ENCODE assay signal across 3 cellular contexts in the genomic region with DNA sequence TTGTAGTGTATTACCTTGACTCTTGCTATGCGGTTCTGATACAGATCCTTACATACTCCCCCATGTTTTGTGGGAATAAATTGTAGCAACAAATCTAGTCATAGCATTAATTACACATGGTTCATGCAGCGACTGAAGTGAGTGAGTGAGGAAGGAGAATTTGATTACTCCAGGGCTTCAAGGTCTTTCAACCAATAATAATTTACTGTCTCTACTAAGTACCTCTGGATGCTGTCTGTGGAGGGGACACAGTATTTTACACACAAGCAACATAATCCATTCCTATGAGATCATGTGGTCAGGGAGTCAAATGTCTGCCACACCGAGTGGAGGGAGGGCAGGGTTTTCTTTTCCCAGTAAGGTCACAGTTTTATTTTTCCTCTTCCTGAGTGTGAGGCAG.
TF ChIP-seq lines count a peak whose summit lies in the region.

No MANE protein-coding gene starts in this region.

TF ChIP-seq in GM23338, 12 proteins besides CTCF, POLR2A, EP300 and RAD21:
- TF ChIP-seq STAT1 (IDR thresholded peaks at IDR 0.05; ENCODE audit: unreplicated experiment): no peak
- TF ChIP-seq EZH2 (IDR thresholded peaks at IDR 0.05; ENCODE audit: low read depth, unreplicated experiment): no peak

TF ChIP-seq in IMR-90, 13 proteins besides CTCF, POLR2A, EP300 and RAD21:
- TF ChIP-seq RCOR1 (IDR thresholded peaks at IDR 0.05; ENCODE audit: insufficient replicate concordance, low read length) (no peak), RFX5 (IDR thresholded peaks at IDR 0.05; ENCODE audit: low read depth, low read length) (no peak), BHLHE40 (IDR thresholded peaks at IDR 0.05; ENCODE audit: low read depth, low read length) (no peak), MAZ (IDR thresholded peaks at IDR 0.05; ENCODE audit: borderline replicate concordance, low read depth, low read length) (no peak), ELK1 (IDR thresholded peaks at IDR 0.05; ENCODE audit: borderline replicate concordance, low read depth, low read length) (no peak)

TF ChIP-seq in H1, 55 proteins besides CTCF, POLR2A, EP300 and RAD21:
- no peak for TF ChIP-seq SP1 (IDR thresholded peaks at IDR 0.05; ENCODE audit: low read depth, low read length)
- no peak for TF ChIP-seq ZNF274 (IDR thresholded peaks at IDR 0.05; ENCODE audit: borderline replicate concordance, extremely low read depth, low read length)
TF ChIP-seq in H1: peak in this region for 0.
